In genomic region chr17:44186307-44187130, GRCh38 we compare ENCODE assay signal across 1 cellular context.
TF ChIP-seq lines count a peak whose summit lies in the region.

TMUB2 (plus strand) TSS chr17:44186972; CDS start chr17:44187709, 737 bp downstream.

TF ChIP-seq in HepG2, 621 proteins besides CTCF, POLR2A, EP300 and RAD21 (continued from another document and continues in another):
- TF ChIP-seq RAD51 (IDR thresholded peaks at IDR 0.05; ENCODE audit: borderline replicate concordance) = no peak
- no peak for TF ChIP-seq KDM6A (CRISPR knock-in tag; IDR thresholded peaks at IDR 0.05; ENCODE audit: low read depth)
- TF ChIP-seq ASH2L (IDR thresholded peaks at IDR 0.05; ENCODE audit: insufficient read length, low read depth, low read length) = peak; percentile 96
- TF ChIP-seq ZNF441 (CRISPR knock-in tag; IDR thresholded peaks at IDR 0.05; ENCODE audit: borderline replicate concordance) = peak; percentile 59; the same call in 1 of the 2 replicates
- TF ChIP-seq ZFP36L1 (CRISPR knock-in tag; IDR thresholded peaks at IDR 0.05) = peak; percentile 86; the same call in 1 of the 2 replicates
- peak; percentile 14; the same call in 1 of the 2 replicates for TF ChIP-seq ZNF362 (CRISPR knock-in tag; IDR thresholded peaks at IDR 0.05; ENCODE audit: borderline replicate concordance)
- TF ChIP-seq ZNF580 (CRISPR knock-in tag; IDR thresholded peaks at IDR 0.05; ENCODE audit: borderline replicate concordance, low read depth) = 0 out of 2 replicates have a peak, but pooled peaks have one; percentile 18
- no peak for TF ChIP-seq ZNF776 (CRISPR knock-in tag; IDR thresholded peaks at IDR 0.05)
- 0 out of 2 replicates have a peak, but pooled peaks have one; percentile 20 for TF ChIP-seq ZNF331 (CRISPR knock-in tag; IDR thresholded peaks at IDR 0.05)
- no peak for TF ChIP-seq ZUFSP (CRISPR knock-in tag; IDR thresholded peaks at IDR 0.05; ENCODE audit: borderline replicate concordance)
- no peak for TF ChIP-seq ATF7-NPFF (CRISPR knock-in tag; IDR thresholded peaks at IDR 0.05; ENCODE audit: low read depth)
- TF ChIP-seq TOPORS (CRISPR knock-in tag; IDR thresholded peaks at IDR 0.05) = no peak
- TF ChIP-seq ZNF205 (CRISPR knock-in tag; IDR thresholded peaks at IDR 0.05) = no peak
- TF ChIP-seq ADNP (CRISPR knock-in tag; IDR thresholded peaks at IDR 0.05) = no peak
- TF ChIP-seq ZNF883 (CRISPR knock-in tag; IDR thresholded peaks at IDR 0.05; ENCODE audit: not compliant biosample characterization) = peak; percentile 63
- peak; percentile 57; the same call in 1 of the 2 replicates for TF ChIP-seq NRL (CRISPR knock-in tag; IDR thresholded peaks at IDR 0.05; ENCODE audit: borderline replicate concordance)
- TF ChIP-seq ZBTB8A (CRISPR knock-in tag; IDR thresholded peaks at IDR 0.05; ENCODE audit: borderline replicate concordance, low read depth) = no peak
- TF ChIP-seq ZNF841 (CRISPR knock-in tag; IDR thresholded peaks at IDR 0.05; ENCODE audit: borderline replicate concordance) = no peak
- TF ChIP-seq PHF8 (CRISPR knock-in tag; IDR thresholded peaks at IDR 0.05) = peak; percentile 81
- TF ChIP-seq RFX3 (CRISPR knock-in tag; IDR thresholded peaks at IDR 0.05) = no peak
- TF ChIP-seq KAT7 (CRISPR knock-in tag; IDR thresholded peaks at IDR 0.05; ENCODE audit: borderline replicate concordance) = peak; percentile 53; the same call in 1 of the 2 replicates
- TF ChIP-seq SYNCRIP (IDR thresholded peaks at IDR 0.05; ENCODE audit: insufficient read depth, low read depth, low read length) = no peak
- no peak; the same call in 1 of the 2 replicates for TF ChIP-seq MYC (CRISPR knock-in tag; IDR thresholded peaks at IDR 0.05; ENCODE audit: borderline replicate concordance)
- TF ChIP-seq TMF1 (CRISPR knock-in tag; IDR thresholded peaks at IDR 0.05; ENCODE audit: low read depth) = no peak
- TF ChIP-seq FOXA3 (CRISPR knock-in tag; IDR thresholded peaks at IDR 0.05) = peak; percentile 59; the same call in 1 of the 2 replicates
- no peak for TF ChIP-seq STAT5B (CRISPR knock-in tag; IDR thresholded peaks at IDR 0.05)
- TF ChIP-seq ZC3H4 (CRISPR knock-in tag; IDR thresholded peaks at IDR 0.05; ENCODE audit: borderline replicate concordance) = no peak
- 0 out of 2 replicates have a peak, but pooled peaks have one; percentile 3 for TF ChIP-seq SUZ12 (IDR thresholded peaks at IDR 0.05; ENCODE audit: low read depth, low read length)
- peak; percentile 91 for TF ChIP-seq ZBTB40 (IDR thresholded peaks at IDR 0.05)
- no peak; the same call in 1 of the 2 replicates for TF ChIP-seq ZBTB40 (CRISPR knock-in tag; IDR thresholded peaks at IDR 0.05)
- TF ChIP-seq ZNF652 (CRISPR knock-in tag; IDR thresholded peaks at IDR 0.05; ENCODE audit: borderline replicate concordance, low read depth) = no peak
- peak; percentile 76; the same call in 1 of the 2 replicates for TF ChIP-seq MXD4 (CRISPR knock-in tag; IDR thresholded peaks at IDR 0.05)
- no peak for TF ChIP-seq MAFG (CRISPR knock-in tag; IDR thresholded peaks at IDR 0.05)
- 0 out of 2 replicates have a peak, but pooled peaks have one; percentile 45 for TF ChIP-seq CC2D1A (CRISPR knock-in tag; IDR thresholded peaks at IDR 0.05)
- peak; percentile 65; the same call in 1 of the 2 replicates for TF ChIP-seq KMT2B (CRISPR knock-in tag; IDR thresholded peaks at IDR 0.05)
- no peak for TF ChIP-seq ZNF616 (CRISPR knock-in tag; IDR thresholded peaks at IDR 0.05; ENCODE audit: low read depth)
- peak; percentile 70 for TF ChIP-seq ZNF709 (CRISPR knock-in tag; IDR thresholded peaks at IDR 0.05)
- peak; percentile 61; the same call in 1 of the 2 replicates for TF ChIP-seq SP1 (IDR thresholded peaks at IDR 0.05)
- TF ChIP-seq SP1 (CRISPR knock-in tag; IDR thresholded peaks at IDR 0.05) = peak; percentile 89
- TF ChIP-seq ZBTB3 (CRISPR knock-in tag; IDR thresholded peaks at IDR 0.05; ENCODE audit: borderline replicate concordance, low read depth) = 0 out of 2 replicates have a peak, but pooled peaks have one; percentile 35
- no peak for TF ChIP-seq NR2F6 (IDR thresholded peaks at IDR 0.05)
- 0 out of 2 replicates have a peak, but pooled peaks have one; percentile 5 for TF ChIP-seq NR2F6 (CRISPR knock-in tag; IDR thresholded peaks at IDR 0.05)
- TF ChIP-seq DMTF1 (CRISPR knock-in tag; IDR thresholded peaks at IDR 0.05) = no peak; the same call in 1 of the 2 replicates
- no peak for TF ChIP-seq SETDB1 (CRISPR knock-in tag; IDR thresholded peaks at IDR 0.05; ENCODE audit: borderline replicate concordance)
- TF ChIP-seq PTBP1 (IDR thresholded peaks at IDR 0.05; ENCODE audit: low read depth, low read length, poor library complexity, severe bottlenecking) = no peak
- peak; percentile 3; the same call in 1 of the 2 replicates for TF ChIP-seq HIC2 (CRISPR knock-in tag; IDR thresholded peaks at IDR 0.05; ENCODE audit: low read depth)
- TF ChIP-seq PLRG1 (conservative IDR thresholded peaks at IDR 0.05) = no peak
- no peak for TF ChIP-seq HES4 (CRISPR knock-in tag; IDR thresholded peaks at IDR 0.05; ENCODE audit: borderline replicate concordance)
- TF ChIP-seq MEF2D (CRISPR knock-in tag; IDR thresholded peaks at IDR 0.05) = no peak; the same call in 1 of the 2 replicates
- no peak for TF ChIP-seq ZNF770 (CRISPR knock-in tag; IDR thresholded peaks at IDR 0.05)
- no peak; the same call in 1 of the 2 replicates for TF ChIP-seq SIN3B (IDR thresholded peaks at IDR 0.05; ENCODE audit: low read length)
